In genomic region chr5:98781520-98781919, GRCh38 we compare ENCODE assay signal across 14 cellular contexts. TPM values are rescaled to one million over a fixed set of nuclear protein-coding genes. Genes with fewer than 3 reads are reported as not detected.
DNase-seq lines count a peak whose midpoint lies in the region; ATAC-seq and TF ChIP-seq lines count a peak whose summit lies in the region.
"Had no signal": no experiment of that assay in that cellular context is flagged by ENCODE, and none has a peak within 500 bp of the region (broad histone marks: within the 10 kb centered on the region; RNA-seq: fewer than 3 reads in every experiment).

No MANE protein-coding gene starts in this region.

- H3K36me3 Mint-ChIP-seq in osteocyte (ENCODE audit: unreplicated experiment), result peaks cover 77% of the 10 kb centered on the region

- TF ChIP-seq CTCF in foreskin fibroblast (IDR thresholded peaks at IDR 0.05; ENCODE audit: low read depth, low read length) (no peak), osteocyte (IDR thresholded peaks at IDR 0.05) (no peak), BE2C (IDR thresholded peaks at IDR 0.05; ENCODE audit: low read depth, low read length) (no peak)

- H3K4me3 Mint-ChIP-seq in osteocyte (ENCODE audit: unreplicated experiment), result no peak overlapping the region

- peaks cover 17% of the 10 kb centered on the region for H3K4me1 ChIP-seq in BE2C

- H3K27ac Mint-ChIP-seq in osteocyte (ENCODE audit: unreplicated experiment), result peak overlapping the region; percentile 41
- H3K27ac Mint-ChIP-seq: CD4-positive, CD25-positive, alpha-beta regulatory T cell had no signal

- H3K4me1 Mint-ChIP-seq in osteocyte (ENCODE audit: unreplicated experiment), result peaks cover 93% of the 10 kb centered on the region

- ATAC-seq in HG03565 (IDR thresholded peaks at IDR 0.05; ENCODE audit: unreplicated experiment), result no peak

- H3K36me3 ChIP-seq in BE2C, result peaks cover 70% of the 10 kb centered on the region

- no peaks in the 10 kb centered on the region for H3K27me3 ChIP-seq in BE2C
- H3K27me3 ChIP-seq: BLaER1 treated with 17β-estradiol and CSF1 and Interleukin-3, amounts not matched to agents 10 nM and 100 nM had no signal

- no peaks in the 10 kb centered on the region for H3K9me3 ChIP-seq in BE2C
- H3K9me3 ChIP-seq: BLaER1 treated with 17β-estradiol and CSF1 and Interleukin-3, amounts not matched to agents 10 nM and 100 nM had no signal

- peak; percentile 19 for DNase-seq in ELR (ENCODE audit: low read depth)
- DNase-seq in RKO (ENCODE audit: low spot score), result peak; percentile 37
- DNase-seq in foreskin fibroblast, result peak in 1 of 2 donors; percentile 12
- no peak for DNase-seq in osteocyte (ENCODE audit: extremely low spot score, unreplicated experiment)
- DNase-seq in activated T-cell treated with anti-CD3 and anti-CD28 coated beads, Interleukin-2, amount 50 U/mL, for 48 hours, result no peak
- DNase-seq in BE2C, result no peak
- DNase-seq: 8988T; AML-193; Calu3; CD4-positive, CD25-positive, alpha-beta regulatory T cell; DMS 273 treated with DMSO at 0.1 percent for 48 hours; HCEC 1CT had no signal

- H3K27me3 Mint-ChIP-seq in osteocyte (ENCODE audit: unreplicated experiment), result no peaks in the 10 kb centered on the region
- H3K27me3 Mint-ChIP-seq: CD4-positive, CD25-positive, alpha-beta regulatory T cell had no signal

- H3K4me3 ChIP-seq in foreskin fibroblast (ENCODE audit: low read depth in 1 of 2, low read length in 2 of 2), result peak overlapping the region; percentile 13 to 45
- H3K4me3 ChIP-seq in BE2C (ENCODE audit: low read depth, low read length), result no peak overlapping the region
- H3K4me3 ChIP-seq: BLaER1 treated with 17β-estradiol and CSF1 and Interleukin-3, amounts not matched to agents 10 nM and 100 nM had no signal

- H3K9me3 Mint-ChIP-seq in osteocyte (ENCODE audit: unreplicated experiment), result no peaks in the 10 kb centered on the region
- H3K9me3 Mint-ChIP-seq: CD4-positive, CD25-positive, alpha-beta regulatory T cell had no signal

RNA-seq across cellular contexts. Expression of gene RGMB, which starts 8.1 kb away (rescaled TPM):
- 111 and 116 TPM in 2 replicates for total RNA-seq in osteocyte
- 37.2 TPM for polyA plus RNA-seq in BE2C (2012; ENCODE audit: insufficient read depth, insufficient read length, low read depth)

Comparison
In these comparisons a context has a peak if more than half of its experiments do, and no peak if none do; other contexts are left out.
1. DNase-seq: peak in ELR (single experiment) and RKO (single experiment); none in osteocyte (single experiment), activated T-cell treated with anti-CD3 and anti-CD28 coated beads, Interleukin-2, amount 50 U/mL, for 48 hours (0 of 2) and BE2C (single experiment).